In the genomic region with DNA sequence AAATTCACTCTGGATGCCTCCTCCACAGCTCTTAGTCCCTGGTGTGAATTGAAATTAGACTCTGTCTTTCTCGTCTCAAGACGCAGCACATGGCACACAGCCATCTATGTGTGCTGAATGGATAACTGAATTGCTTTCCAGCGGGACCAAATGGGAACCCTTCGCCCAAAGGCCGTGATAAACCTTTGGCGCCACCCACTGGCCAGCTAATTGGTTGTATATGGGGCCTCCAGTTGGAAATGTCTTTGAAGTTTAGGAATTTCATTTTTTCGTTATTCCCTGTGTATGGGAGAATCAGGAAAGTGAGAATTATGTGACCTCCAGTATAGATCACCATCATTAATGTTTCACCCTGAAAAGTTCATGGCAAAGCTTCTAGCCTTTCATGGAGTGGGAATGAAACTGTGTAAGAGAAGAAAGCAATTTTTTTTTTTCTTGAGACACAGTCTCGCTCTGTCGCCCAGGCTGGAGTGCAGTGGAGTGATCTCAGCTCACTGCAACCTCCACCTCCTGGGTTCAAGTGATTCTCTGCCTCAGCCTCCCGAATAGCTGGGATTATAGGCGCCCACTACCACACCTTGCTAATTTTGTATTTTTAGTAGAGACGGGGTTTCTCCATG, we compare ENCODE assay signal across 2 cellular contexts.
TF ChIP-seq lines count a peak whose summit lies in the region.

No MANE protein-coding gene starts in this region.

TF ChIP-seq in GM12891, 5 proteins besides CTCF, POLR2A, EP300 and RAD21 (continued from another document):
- no peak for TF ChIP-seq TAF1 (IDR thresholded peaks at IDR 0.05; ENCODE audit: low read depth, low read length)

TF ChIP-seq in K562, 482 proteins besides CTCF, POLR2A, EP300 and RAD21 (continued from another document and continues in another):
- TF ChIP-seq SMC3 (conservative IDR thresholded peaks at IDR 0.05; ENCODE audit: insufficient read depth, low read depth, low read length) (peak; percentile 50), SMARCA5 (IDR thresholded peaks at IDR 0.05) (no peak), ZNF77 (CRISPR knock-in tag; IDR thresholded peaks at IDR 0.05) (no peak), XRCC3 (IDR thresholded peaks at IDR 0.05) (no peak), DACH1 (IDR thresholded peaks at IDR 0.05; ENCODE audit: partially characterized antibody) (no peak), MAFF (IDR thresholded peaks at IDR 0.05; ENCODE audit: low read length) (no peak), CC2D1A (IDR thresholded peaks at IDR 0.05) (0 out of 2 replicates have a peak, but pooled peaks have one; percentile 29), NCOA6 (IDR thresholded peaks at IDR 0.05) (no peak), SRF (CRISPR knock-in tag; IDR thresholded peaks at IDR 0.05) (0 out of 4 replicates have a peak, but pooled peaks of 1 of the 2 experiments have one; percentile 26), RBM25 (IDR thresholded peaks at IDR 0.05; ENCODE audit: low read depth, low read length, severe bottlenecking) (no peak), ARID2 (IDR thresholded peaks at IDR 0.05) (peak; percentile 55; the same call in 1 of the 2 replicates), PHF20 (IDR thresholded peaks at IDR 0.05; ENCODE audit: partially characterized antibody) (no peak), TRIM28 (IDR thresholded peaks at IDR 0.05) (no peak), NFIC (IDR thresholded peaks at IDR 0.05) (peak; percentile 68), ZNF589 (CRISPR knock-in tag; IDR thresholded peaks at IDR 0.05; ENCODE audit: low read depth) (no peak), ARNT (IDR thresholded peaks at IDR 0.05) (no peak), KLF16 (IDR thresholded peaks at IDR 0.05) (0 out of 2 replicates have a peak, but pooled peaks have one; percentile 24), PTTG1 (tag; IDR thresholded peaks at IDR 0.05; ENCODE audit: low read depth) (no peak), ZNF146 (CRISPR knock-in tag; IDR thresholded peaks at IDR 0.05; ENCODE audit: unreplicated experiment) (no peak), SMARCA4 (IDR thresholded peaks at IDR 0.05) (peak; percentile 38; the same call in 1 of the 2 replicates), ZKSCAN8 (CRISPR knock-in tag; IDR thresholded peaks at IDR 0.05) (no peak), BRD9 (IDR thresholded peaks at IDR 0.05; ENCODE audit: low read depth, partially characterized antibody) (peak; percentile 50), NRF1 (conservative IDR thresholded peaks at IDR 0.05 in 1 of 2, IDR thresholded peaks at IDR 0.05 in 1 of 2) (0 out of 4 replicates have a peak, but pooled peaks of 1 of the 2 experiments have one; percentile 8), ZNF282 (CRISPR knock-in tag; IDR thresholded peaks at IDR 0.05) (no peak), POLR2AphosphoS5 (IDR thresholded peaks at IDR 0.05; ENCODE audit: control insufficient read depth, insufficient read depth, low read depth, low read length) (no peak), MAZ (CRISPR knock-in tag; conservative IDR thresholded peaks at IDR 0.05 in 1 of 2, IDR thresholded peaks at IDR 0.05 in 1 of 2) (peak in 1 of 2 experiments; percentile 42; a peak in 2 of 4 replicates)
- TF ChIP-seq, protein P1, sequence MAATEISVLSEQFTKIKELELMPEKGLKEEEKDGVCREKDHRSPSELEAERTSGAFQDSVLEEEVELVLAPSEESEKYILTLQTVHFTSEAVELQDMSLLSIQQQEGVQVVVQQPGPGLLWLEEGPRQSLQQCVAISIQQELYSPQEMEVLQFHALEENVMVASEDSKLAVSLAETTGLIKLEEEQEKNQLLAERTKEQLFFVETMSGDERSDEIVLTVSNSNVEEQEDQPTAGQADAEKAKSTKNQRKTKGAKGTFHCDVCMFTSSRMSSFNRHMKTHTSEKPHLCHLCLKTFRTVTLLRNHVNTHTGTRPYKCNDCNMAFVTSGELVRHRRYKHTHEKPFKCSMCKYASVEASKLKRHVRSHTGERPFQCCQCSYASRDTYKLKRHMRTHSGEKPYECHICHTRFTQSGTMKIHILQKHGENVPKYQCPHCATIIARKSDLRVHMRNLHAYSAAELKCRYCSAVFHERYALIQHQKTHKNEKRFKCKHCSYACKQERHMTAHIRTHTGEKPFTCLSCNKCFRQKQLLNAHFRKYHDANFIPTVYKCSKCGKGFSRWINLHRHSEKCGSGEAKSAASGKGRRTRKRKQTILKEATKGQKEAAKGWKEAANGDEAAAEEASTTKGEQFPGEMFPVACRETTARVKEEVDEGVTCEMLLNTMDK (IDR thresholded peaks at IDR 0.05; ENCODE audit: borderline replicate concordance, insufficient read depth, low read depth, low read length, poor library complexity, severe bottlenecking): peak; percentile 3
- TF ChIP-seq, protein P2, sequence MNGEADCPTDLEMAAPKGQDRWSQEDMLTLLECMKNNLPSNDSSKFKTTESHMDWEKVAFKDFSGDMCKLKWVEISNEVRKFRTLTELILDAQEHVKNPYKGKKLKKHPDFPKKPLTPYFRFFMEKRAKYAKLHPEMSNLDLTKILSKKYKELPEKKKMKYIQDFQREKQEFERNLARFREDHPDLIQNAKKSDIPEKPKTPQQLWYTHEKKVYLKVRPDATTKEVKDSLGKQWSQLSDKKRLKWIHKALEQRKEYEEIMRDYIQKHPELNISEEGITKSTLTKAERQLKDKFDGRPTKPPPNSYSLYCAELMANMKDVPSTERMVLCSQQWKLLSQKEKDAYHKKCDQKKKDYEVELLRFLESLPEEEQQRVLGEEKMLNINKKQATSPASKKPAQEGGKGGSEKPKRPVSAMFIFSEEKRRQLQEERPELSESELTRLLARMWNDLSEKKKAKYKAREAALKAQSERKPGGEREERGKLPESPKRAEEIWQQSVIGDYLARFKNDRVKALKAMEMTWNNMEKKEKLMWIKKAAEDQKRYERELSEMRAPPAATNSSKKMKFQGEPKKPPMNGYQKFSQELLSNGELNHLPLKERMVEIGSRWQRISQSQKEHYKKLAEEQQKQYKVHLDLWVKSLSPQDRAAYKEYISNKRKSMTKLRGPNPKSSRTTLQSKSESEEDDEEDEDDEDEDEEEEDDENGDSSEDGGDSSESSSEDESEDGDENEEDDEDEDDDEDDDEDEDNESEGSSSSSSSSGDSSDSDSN (IDR thresholded peaks at IDR 0.05; ENCODE audit: borderline replicate concordance in 1 of 2, low read depth in 2 of 2, low read length in 2 of 2): 0 out of 4 replicates have a peak, but pooled peaks of 1 of the 2 experiments have one; percentile 57
- TF ChIP-seq, protein P3, sequence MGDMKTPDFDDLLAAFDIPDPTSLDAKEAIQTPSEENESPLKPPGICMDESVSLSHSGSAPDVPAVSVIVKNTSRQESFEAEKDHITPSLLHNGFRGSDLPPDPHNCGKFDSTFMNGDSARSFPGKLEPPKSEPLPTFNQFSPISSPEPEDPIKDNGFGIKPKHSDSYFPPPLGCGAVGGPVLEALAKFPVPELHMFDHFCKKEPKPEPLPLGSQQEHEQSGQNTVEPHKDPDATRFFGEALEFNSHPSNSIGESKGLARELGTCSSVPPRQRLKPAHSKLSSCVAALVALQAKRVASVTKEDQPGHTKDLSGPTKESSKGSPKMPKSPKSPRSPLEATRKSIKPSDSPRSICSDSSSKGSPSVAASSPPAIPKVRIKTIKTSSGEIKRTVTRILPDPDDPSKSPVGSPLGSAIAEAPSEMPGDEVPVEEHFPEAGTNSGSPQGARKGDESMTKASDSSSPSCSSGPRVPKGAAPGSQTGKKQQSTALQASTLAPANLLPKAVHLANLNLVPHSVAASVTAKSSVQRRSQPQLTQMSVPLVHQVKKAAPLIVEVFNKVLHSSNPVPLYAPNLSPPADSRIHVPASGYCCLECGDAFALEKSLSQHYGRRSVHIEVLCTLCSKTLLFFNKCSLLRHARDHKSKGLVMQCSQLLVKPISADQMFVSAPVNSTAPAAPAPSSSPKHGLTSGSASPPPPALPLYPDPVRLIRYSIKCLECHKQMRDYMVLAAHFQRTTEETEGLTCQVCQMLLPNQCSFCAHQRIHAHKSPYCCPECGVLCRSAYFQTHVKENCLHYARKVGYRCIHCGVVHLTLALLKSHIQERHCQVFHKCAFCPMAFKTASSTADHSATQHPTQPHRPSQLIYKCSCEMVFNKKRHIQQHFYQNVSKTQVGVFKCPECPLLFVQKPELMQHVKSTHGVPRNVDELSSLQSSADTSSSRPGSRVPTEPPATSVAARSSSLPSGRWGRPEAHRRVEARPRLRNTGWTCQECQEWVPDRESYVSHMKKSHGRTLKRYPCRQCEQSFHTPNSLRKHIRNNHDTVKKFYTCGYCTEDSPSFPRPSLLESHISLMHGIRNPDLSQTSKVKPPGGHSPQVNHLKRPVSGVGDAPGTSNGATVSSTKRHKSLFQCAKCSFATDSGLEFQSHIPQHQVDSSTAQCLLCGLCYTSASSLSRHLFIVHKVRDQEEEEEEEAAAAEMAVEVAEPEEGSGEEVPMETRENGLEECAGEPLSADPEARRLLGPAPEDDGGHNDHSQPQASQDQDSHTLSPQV (IDR thresholded peaks at IDR 0.05): peak; percentile 47; the same call in 1 of the 2 replicates
- TF ChIP-seq, protein P4, sequence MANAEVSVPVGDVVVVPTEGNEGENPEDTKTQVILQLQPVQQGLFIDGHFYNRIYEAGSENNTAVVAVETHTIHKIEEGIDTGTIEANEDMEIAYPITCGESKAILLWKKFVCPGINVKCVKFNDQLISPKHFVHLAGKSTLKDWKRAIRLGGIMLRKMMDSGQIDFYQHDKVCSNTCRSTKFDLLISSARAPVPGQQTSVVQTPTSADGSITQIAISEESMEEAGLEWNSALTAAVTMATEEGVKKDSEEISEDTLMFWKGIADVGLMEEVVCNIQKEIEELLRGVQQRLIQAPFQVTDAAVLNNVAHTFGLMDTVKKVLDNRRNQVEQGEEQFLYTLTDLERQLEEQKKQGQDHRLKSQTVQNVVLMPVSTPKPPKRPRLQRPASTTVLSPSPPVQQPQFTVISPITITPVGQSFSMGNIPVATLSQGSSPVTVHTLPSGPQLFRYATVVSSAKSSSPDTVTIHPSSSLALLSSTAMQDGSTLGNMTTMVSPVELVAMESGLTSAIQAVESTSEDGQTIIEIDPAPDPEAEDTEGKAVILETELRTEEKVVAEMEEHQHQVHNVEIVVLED (CRISPR knock-in tag; IDR thresholded peaks at IDR 0.05): no peak
- TF ChIP-seq, protein P5, sequence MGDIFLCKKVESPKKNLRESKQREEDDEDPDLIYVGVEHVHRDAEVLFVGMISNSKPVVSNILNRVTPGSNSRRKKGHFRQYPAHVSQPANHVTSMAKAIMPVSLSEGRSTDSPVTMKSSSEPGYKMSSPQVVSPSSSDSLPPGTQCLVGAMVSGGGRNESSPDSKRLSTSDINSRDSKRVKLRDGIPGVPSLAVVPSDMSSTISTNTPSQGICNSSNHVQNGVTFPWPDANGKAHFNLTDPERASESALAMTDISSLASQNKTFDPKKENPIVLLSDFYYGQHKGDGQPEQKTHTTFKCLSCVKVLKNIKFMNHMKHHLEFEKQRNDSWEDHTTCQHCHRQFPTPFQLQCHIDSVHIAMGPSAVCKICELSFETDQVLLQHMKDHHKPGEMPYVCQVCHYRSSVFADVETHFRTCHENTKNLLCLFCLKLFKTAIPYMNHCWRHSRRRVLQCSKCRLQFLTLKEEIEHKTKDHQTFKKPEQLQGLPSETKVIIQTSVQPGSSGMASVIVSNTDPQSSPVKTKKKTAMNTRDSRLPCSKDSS (IDR thresholded peaks at IDR 0.05; ENCODE audit: low read depth, partially characterized antibody): no peak
- TF ChIP-seq, protein P6, sequence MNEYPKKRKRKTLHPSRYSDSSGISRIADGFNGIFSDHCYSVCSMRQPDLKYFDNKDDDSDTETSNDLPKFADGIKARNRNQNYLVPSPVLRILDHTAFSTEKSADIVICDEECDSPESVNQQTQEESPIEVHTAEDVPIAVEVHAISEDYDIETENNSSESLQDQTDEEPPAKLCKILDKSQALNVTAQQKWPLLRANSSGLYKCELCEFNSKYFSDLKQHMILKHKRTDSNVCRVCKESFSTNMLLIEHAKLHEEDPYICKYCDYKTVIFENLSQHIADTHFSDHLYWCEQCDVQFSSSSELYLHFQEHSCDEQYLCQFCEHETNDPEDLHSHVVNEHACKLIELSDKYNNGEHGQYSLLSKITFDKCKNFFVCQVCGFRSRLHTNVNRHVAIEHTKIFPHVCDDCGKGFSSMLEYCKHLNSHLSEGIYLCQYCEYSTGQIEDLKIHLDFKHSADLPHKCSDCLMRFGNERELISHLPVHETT (CRISPR knock-in tag; conservative IDR thresholded peaks at IDR 0.05 in 1 of 2, IDR thresholded peaks at IDR 0.05 in 1 of 2): no peak
- TF ChIP-seq, protein P7, sequence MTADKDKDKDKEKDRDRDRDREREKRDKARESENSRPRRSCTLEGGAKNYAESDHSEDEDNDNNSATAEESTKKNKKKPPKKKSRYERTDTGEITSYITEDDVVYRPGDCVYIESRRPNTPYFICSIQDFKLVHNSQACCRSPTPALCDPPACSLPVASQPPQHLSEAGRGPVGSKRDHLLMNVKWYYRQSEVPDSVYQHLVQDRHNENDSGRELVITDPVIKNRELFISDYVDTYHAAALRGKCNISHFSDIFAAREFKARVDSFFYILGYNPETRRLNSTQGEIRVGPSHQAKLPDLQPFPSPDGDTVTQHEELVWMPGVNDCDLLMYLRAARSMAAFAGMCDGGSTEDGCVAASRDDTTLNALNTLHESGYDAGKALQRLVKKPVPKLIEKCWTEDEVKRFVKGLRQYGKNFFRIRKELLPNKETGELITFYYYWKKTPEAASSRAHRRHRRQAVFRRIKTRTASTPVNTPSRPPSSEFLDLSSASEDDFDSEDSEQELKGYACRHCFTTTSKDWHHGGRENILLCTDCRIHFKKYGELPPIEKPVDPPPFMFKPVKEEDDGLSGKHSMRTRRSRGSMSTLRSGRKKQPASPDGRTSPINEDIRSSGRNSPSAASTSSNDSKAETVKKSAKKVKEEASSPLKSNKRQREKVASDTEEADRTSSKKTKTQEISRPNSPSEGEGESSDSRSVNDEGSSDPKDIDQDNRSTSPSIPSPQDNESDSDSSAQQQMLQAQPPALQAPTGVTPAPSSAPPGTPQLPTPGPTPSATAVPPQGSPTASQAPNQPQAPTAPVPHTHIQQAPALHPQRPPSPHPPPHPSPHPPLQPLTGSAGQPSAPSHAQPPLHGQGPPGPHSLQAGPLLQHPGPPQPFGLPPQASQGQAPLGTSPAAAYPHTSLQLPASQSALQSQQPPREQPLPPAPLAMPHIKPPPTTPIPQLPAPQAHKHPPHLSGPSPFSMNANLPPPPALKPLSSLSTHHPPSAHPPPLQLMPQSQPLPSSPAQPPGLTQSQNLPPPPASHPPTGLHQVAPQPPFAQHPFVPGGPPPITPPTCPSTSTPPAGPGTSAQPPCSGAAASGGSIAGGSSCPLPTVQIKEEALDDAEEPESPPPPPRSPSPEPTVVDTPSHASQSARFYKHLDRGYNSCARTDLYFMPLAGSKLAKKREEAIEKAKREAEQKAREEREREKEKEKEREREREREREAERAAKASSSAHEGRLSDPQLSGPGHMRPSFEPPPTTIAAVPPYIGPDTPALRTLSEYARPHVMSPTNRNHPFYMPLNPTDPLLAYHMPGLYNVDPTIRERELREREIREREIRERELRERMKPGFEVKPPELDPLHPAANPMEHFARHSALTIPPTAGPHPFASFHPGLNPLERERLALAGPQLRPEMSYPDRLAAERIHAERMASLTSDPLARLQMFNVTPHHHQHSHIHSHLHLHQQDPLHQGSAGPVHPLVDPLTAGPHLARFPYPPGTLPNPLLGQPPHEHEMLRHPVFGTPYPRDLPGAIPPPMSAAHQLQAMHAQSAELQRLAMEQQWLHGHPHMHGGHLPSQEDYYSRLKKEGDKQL (CRISPR knock-in tag; IDR thresholded peaks at IDR 0.05; ENCODE audit: borderline replicate concordance): no peak
- TF ChIP-seq, protein P8, sequence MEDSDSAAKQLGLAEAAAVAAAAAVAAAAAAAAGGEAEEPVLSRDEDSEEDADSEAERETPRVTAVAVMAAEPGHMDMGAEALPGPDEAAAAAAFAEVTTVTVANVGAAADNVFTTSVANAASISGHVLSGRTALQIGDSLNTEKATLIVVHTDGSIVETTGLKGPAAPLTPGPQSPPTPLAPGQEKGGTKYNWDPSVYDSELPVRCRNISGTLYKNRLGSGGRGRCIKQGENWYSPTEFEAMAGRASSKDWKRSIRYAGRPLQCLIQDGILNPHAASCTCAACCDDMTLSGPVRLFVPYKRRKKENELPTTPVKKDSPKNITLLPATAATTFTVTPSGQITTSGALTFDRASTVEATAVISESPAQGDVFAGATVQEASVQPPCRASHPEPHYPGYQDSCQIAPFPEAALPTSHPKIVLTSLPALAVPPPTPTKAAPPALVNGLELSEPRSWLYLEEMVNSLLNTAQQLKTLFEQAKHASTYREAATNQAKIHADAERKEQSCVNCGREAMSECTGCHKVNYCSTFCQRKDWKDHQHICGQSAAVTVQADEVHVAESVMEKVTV (CRISPR knock-in tag; IDR thresholded peaks at IDR 0.05): peak; percentile 56
